30 cellular contexts compared by ENCODE assay signal in the genomic region with DNA sequence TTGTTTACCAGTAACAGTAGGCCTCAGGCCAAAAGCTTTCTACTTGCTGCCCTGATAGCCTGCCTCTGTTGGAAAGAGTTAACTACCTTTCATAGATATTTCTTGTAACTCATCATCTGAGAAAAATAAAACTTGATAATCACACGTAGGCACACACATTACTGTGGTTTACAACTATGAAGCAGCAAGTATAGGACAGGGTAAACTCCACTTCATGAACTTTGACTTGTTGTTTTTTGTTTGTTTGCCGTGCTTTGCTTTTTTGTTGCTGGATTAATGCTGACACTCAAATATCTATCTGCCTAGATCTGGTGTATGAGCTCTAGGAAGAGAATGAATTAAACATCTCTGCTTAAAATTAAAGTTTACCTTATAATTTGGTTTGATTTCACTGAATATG.
"Had no signal": no experiment of that assay in that cellular context is flagged by ENCODE, and none has a peak within 500 bp of the region (broad histone marks: within the 10 kb centered on the region; RNA-seq: fewer than 3 reads in every experiment).

No MANE protein-coding gene starts in this region.

- ATAC-seq: PC-3 had no signal

- H3K36me3 ChIP-seq: MG63, Peyer's patch, SJSA1 had no signal

- DNase-seq: Kasumi-1, KG1, MG63, NCI-H1048, NCI-H1092 treated with DMSO at 0.1 percent for 48 hours, NCI-H1105 treated with DMSO at 0.1 percent for 48 hours, NCI-H1417, NCI-H1436 treated with DMSO at 0.1 percent for 48 hours, NCI-H1694 treated with DMSO at 0.1 percent for 48 hours, NCI-H187 treated with DMSO at 0.1 percent for 48 hours, NCI-H2029, NCI-H2081, NCI-H2171, NCI-H226, NCI-H446 treated with DMSO at 0.1 percent for 48 hours, NCI-H510A, NCI-H524, NCI-H526, NCI-H69, NCI-H748 treated with DMSO at 0.1 percent for 48 hours, NCI-H82, OCI-M1, PC-3, Peyer's patch, Right ventricle myocardium superior, RPMI8226, SHP77 treated with DMSO at 0.1 percent for 48 hours, SK-N-SH, SW 1271 had no signal

- H3K4me3 ChIP-seq: MG63, Peyer's patch, SJSA1 had no signal

- H3K27me3 ChIP-seq: MG63, Peyer's patch, SJSA1 had no signal

- H3K9me3 ChIP-seq: MG63, Peyer's patch, SJSA1, SK-N-SH had no signal

- H3K4me1 ChIP-seq: Peyer's patch, SJSA1 had no signal

- H3K4me2 ChIP-seq: SK-N-SH had no signal

- H3K27ac ChIP-seq: Peyer's patch, SJSA1 had no signal

- H3K9ac ChIP-seq: SK-N-SH had no signal
